2 cellular contexts compared by ENCODE assay signal in genomic region chr1:209673631-209674417, GRCh38.
A peak's percentile ranks its signal among the peaks of the same experiment; 100 is the strongest.
TF ChIP-seq lines count a peak whose summit lies in the region.

No MANE protein-coding gene starts in this region.

TF ChIP-seq in GM12878, 131 proteins besides CTCF, POLR2A, EP300 and RAD21 (continues in another document):
- 0 out of 2 replicates have a peak, but pooled peaks have one; percentile 1 for TF ChIP-seq MLLT1 (IDR thresholded peaks at IDR 0.05)
- TF ChIP-seq FOXM1 (IDR thresholded peaks at IDR 0.05; ENCODE audit: low read depth, low read length): no peak
- no peak for TF ChIP-seq BCLAF1 (IDR thresholded peaks at IDR 0.05)
- no peak for TF ChIP-seq SPI1 (IDR thresholded peaks at IDR 0.05; ENCODE audit: borderline replicate concordance, insufficient read depth, low read depth, low read length)
- no peak for TF ChIP-seq NFIC (IDR thresholded peaks at IDR 0.05; ENCODE audit: low read depth, low read length)
- TF ChIP-seq STAT3 (IDR thresholded peaks at IDR 0.05; ENCODE audit: low read depth, low read length): peak; percentile 76; the same call in 1 of the 2 replicates
- no peak for TF ChIP-seq CUX1 (IDR thresholded peaks at IDR 0.05; ENCODE audit: insufficient replicate concordance, low read depth, low read length)
- no peak for TF ChIP-seq JUNB (IDR thresholded peaks at IDR 0.05)
- no peak for TF ChIP-seq MAX (IDR thresholded peaks at IDR 0.05; ENCODE audit: low read depth, low read length)
- TF ChIP-seq ZBTB4 (CRISPR knock-in tag; IDR thresholded peaks at IDR 0.05): no peak

TF ChIP-seq in SK-N-SH, 30 proteins besides CTCF, POLR2A, EP300 and RAD21:
- TF ChIP-seq RXRA (IDR thresholded peaks at IDR 0.05; ENCODE audit: borderline replicate concordance, low read depth) (no peak), POLR2AphosphoS5 (IDR thresholded peaks at IDR 0.05; ENCODE audit: low read depth, low read length) (no peak), TEAD4 (IDR thresholded peaks at IDR 0.05; ENCODE audit: borderline replicate concordance, insufficient read depth) (no peak), IRF3 (IDR thresholded peaks at IDR 0.05; ENCODE audit: low read depth, low read length) (no peak), EZH2phosphoT487 (IDR thresholded peaks at IDR 0.05; ENCODE audit: borderline replicate concordance, low read depth) (no peak), RFX5 (IDR thresholded peaks at IDR 0.05; ENCODE audit: low read length) (no peak), REST (IDR thresholded peaks at IDR 0.05; ENCODE audit: low read depth, low read length) (no peak)
